In the genomic region with DNA sequence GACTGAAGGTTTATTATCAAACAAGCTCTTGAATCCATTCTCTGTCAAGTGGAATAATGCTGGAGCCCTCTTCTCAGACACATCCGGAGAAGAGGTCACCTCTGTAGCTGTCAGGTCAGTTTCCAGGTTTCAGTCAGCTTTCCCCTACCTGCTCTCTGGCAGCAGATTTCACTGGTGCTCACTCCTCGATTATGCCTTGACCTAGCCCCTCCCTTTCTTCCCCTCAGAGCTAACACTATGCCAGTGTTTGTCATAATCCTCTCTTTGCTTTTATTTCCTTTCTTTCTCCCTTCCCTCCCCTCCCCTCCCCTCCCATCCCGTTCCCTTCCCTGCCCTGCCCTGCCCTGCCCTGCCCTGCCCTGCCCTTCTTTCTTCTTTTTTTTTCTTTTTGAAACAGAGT, we compare ENCODE assay signal across 22 cellular contexts.
"Had no signal": no experiment of that assay in that cellular context is flagged by ENCODE, and none has a peak within 500 bp of the region (broad histone marks: within the 10 kb centered on the region; RNA-seq: fewer than 3 reads in every experiment).

No MANE protein-coding gene starts in this region.

- H3K4me3 Mint-ChIP-seq: activated B cell treated with CpG ODN at 0.5 μM for 24 hours; activated CD4-positive, alpha-beta T cell treated with anti-CD3 and anti-CD28 coated beads, Interleukin-2, amount 10 ng/mL, durations not matched to agents 24 days and 14 days; activated CD8-positive, alpha-beta T cell treated with anti-CD3 and anti-CD28 coated beads, Interleukin-2, amount 10 ng/mL, durations not matched to agents 7 days and 5 days; activated naive CD8-positive, alpha-beta T cell; naive thymus-derived CD4-positive, alpha-beta T cell had no signal

- ATAC-seq: activated CD8-positive, alpha-beta T cell treated with anti-CD3 and anti-CD28 coated beads, Interleukin-2, amount 10 ng/mL, durations not matched to agents 7 days and 5 days; lower lobe of right lung; naive thymus-derived CD4-positive, alpha-beta T cell had no signal

- H3K4me3 ChIP-seq: lower lobe of right lung, skin epidermis, tibial nerve had no signal

- H3K4me1 ChIP-seq: lower lobe of right lung, tibial nerve had no signal

- H3K9me3 ChIP-seq: lower lobe of right lung, neutrophil, tibial nerve had no signal

- H3K36me3 Mint-ChIP-seq: activated naive CD8-positive, alpha-beta T cell; naive thymus-derived CD4-positive, alpha-beta T cell had no signal

- H3K27ac Mint-ChIP-seq: activated B cell treated with CpG ODN at 0.5 μM for 24 hours; activated CD4-positive, alpha-beta T cell treated with anti-CD3 and anti-CD28 coated beads, Interleukin-2, amount 10 ng/mL, durations not matched to agents 24 days and 14 days; activated CD8-positive, alpha-beta T cell treated with anti-CD3 and anti-CD28 coated beads, Interleukin-2, amount 10 ng/mL, durations not matched to agents 7 days and 5 days; activated naive CD8-positive, alpha-beta T cell; naive thymus-derived CD4-positive, alpha-beta T cell had no signal

- H3K9me3 Mint-ChIP-seq: activated B cell treated with CpG ODN at 0.5 μM for 24 hours; activated CD4-positive, alpha-beta T cell treated with anti-CD3 and anti-CD28 coated beads, Interleukin-2, amount 10 ng/mL, durations not matched to agents 24 days and 14 days; naive thymus-derived CD4-positive, alpha-beta T cell had no signal

- DNase-seq: activated B cell treated with CpG ODN at 0.5 μM for 24 hours; activated CD4-positive, alpha-beta T cell treated with anti-CD3 and anti-CD28 coated beads, Interleukin-2, amount 10 ng/mL, durations not matched to agents 24 days and 14 days; activated CD8-positive, alpha-beta memory T cell treated with anti-CD3 and anti-CD28 coated beads, Interleukin-2, amount 50 U/mL, for 4 hours; activated CD8-positive, alpha-beta T cell treated with anti-CD3 and anti-CD28 coated beads, Interleukin-2, amount 10 ng/mL, durations not matched to agents 7 days and 5 days; activated effector memory CD4-positive, alpha-beta T cell treated with anti-CD3 and anti-CD28 coated beads, Interleukin-2, amount 50 U/mL, for 16 hours; activated T-cell treated with anti-CD3 and anti-CD28 coated beads, Interleukin-2, amount 50 U/mL, for 48 hours; amniotic stem cell; caudate nucleus; foreskin fibroblast; hippocampal formation; lower lobe of right lung; naive thymus-derived CD4-positive, alpha-beta T cell; posterior cingulate gyrus; stimulated activated CD4-positive, alpha-beta T cell treated with anti-CD3 and anti-CD28 coated beads, Interleukin-4, amount 100 ng/mL, for 4 hours; stimulated activated CD8-positive, alpha-beta memory T cell treated with anti-CD3 and anti-CD28 coated beads, Interleukin-4, amount 100 ng/mL, for 48 hours; stimulated activated naive CD4-positive, alpha-beta T cell treated with Interleukin-2 at 50 U/mL for 16 hours; substantia nigra; T-helper 2 cell had no signal

- H3K36me3 ChIP-seq: lower lobe of right lung, neutrophil, tibial nerve had no signal

- H3K4me1 Mint-ChIP-seq: activated B cell treated with CpG ODN at 0.5 μM for 24 hours; activated CD4-positive, alpha-beta T cell treated with anti-CD3 and anti-CD28 coated beads, Interleukin-2, amount 10 ng/mL, durations not matched to agents 24 days and 14 days had no signal

- H3K27me3 ChIP-seq: neutrophil, tibial nerve had no signal
